In genomic region chr13:81760316-81760715, GRCh38 we compare ENCODE assay signal across 29 cellular contexts.
"Had no signal": no experiment of that assay in that cellular context is flagged by ENCODE, and none has a peak within 500 bp of the region (broad histone marks: within the 10 kb centered on the region; RNA-seq: fewer than 3 reads in every experiment).

No MANE protein-coding gene starts in this region.

- H3K4me3 ChIP-seq: SJSA1 had no signal

- H3K9me3 ChIP-seq: SJSA1 had no signal

- H3K27ac ChIP-seq: brain microvascular endothelial cell, SJSA1 had no signal

- H3K27me3 ChIP-seq: brain microvascular endothelial cell, SJSA1 had no signal

- DNase-seq: activated B cell treated with CpG ODN at 0.5 μM for 24 hours; activated CD4-positive, alpha-beta T cell treated with anti-CD3 and anti-CD28 coated beads for 1 hour; activated CD4-positive, alpha-beta T cell treated with anti-CD3 and anti-CD28 coated beads, Interleukin-2, amount 10 ng/mL, durations not matched to agents 24 days and 14 days; activated CD4-positive, alpha-beta T cell treated with anti-CD3 and anti-CD28 coated beads, Interleukin-2, amount 50 U/mL, for 48 hours; activated CD8-positive, alpha-beta memory T cell treated with anti-CD3 and anti-CD28 coated beads, Interleukin-2, amount 10 ng/mL, durations not matched to agents 7 days and 5 days; activated effector memory CD4-positive, alpha-beta T cell treated with Interleukin-2 at 50 U/mL for 16 hours; activated naive CD4-positive, alpha-beta T cell; activated naive CD8-positive, alpha-beta T cell treated with anti-CD3 and anti-CD28 coated beads, Interleukin-2, amount 50 U/mL, for 24 hours; activated T-cell treated with anti-CD3 and anti-CD28 coated beads, Interleukin-2, amount 50 U/mL, for 24 hours; amygdala; brain microvascular endothelial cell; cerebellar nuclear complex; KG1; MV-4-11; NCI-H1092 treated with DMSO at 0.1 percent for 48 hours; NCI-H1417 treated with DMSO at 0.1 percent for 48 hours; NCI-H1694 treated with DMSO at 0.1 percent for 48 hours; NCI-H2029 treated with DMSO at 0.1 percent for 48 hours; NCI-H345; NCI-H510A; NCI-H526 treated with DMSO at 0.1 percent for 48 hours; NCI-H82; SHP77; T-helper 2 cell; T1000 had no signal

- H3K4me1 Mint-ChIP-seq: activated B cell treated with CpG ODN at 0.5 μM for 24 hours; activated CD4-positive, alpha-beta T cell treated with anti-CD3 and anti-CD28 coated beads, Interleukin-2, amount 10 ng/mL, durations not matched to agents 24 days and 14 days; activated CD8-positive, alpha-beta memory T cell treated with anti-CD3 and anti-CD28 coated beads, Interleukin-2, amount 10 ng/mL, durations not matched to agents 7 days and 5 days; activated naive CD4-positive, alpha-beta T cell treated with anti-CD3 and anti-CD28 coated beads, Interleukin-2, amount 50 U/mL, for 24 hours; activated naive CD8-positive, alpha-beta T cell treated with anti-CD3 and anti-CD28 coated beads, Interleukin-2, amount 50 U/mL, for 24 hours had no signal

- H3K4me3 Mint-ChIP-seq: activated B cell treated with CpG ODN at 0.5 μM for 24 hours; activated CD4-positive, alpha-beta T cell treated with anti-CD3 and anti-CD28 coated beads, Interleukin-2, amount 10 ng/mL, durations not matched to agents 24 days and 14 days; activated CD8-positive, alpha-beta memory T cell treated with anti-CD3 and anti-CD28 coated beads, Interleukin-2, amount 10 ng/mL, durations not matched to agents 7 days and 5 days; activated naive CD4-positive, alpha-beta T cell treated with anti-CD3 and anti-CD28 coated beads, Interleukin-2, amount 50 U/mL, for 24 hours; activated naive CD8-positive, alpha-beta T cell treated with anti-CD3 and anti-CD28 coated beads, Interleukin-2, amount 50 U/mL, for 24 hours; activated T-cell treated with anti-CD3 and anti-CD28 coated beads, Interleukin-2, amount 50 U/mL, for 24 hours; activated T-helper 1 cell treated with anti-CD3 and anti-CD28 coated beads, Interleukin-12 subunit alpha, Interleukin-12 subunit beta, Interleukin-2, Interleukin-4 antibody, amounts not matched to agents 30 ng/mL and 10 ng/mL and 1 ng/mL, durations not matched to agents 14 hours and 24 hours and 36 hours had no signal

- ATAC-seq: activated CD8-positive, alpha-beta memory T cell treated with anti-CD3 and anti-CD28 coated beads, Interleukin-2, amount 10 ng/mL, durations not matched to agents 7 days and 5 days; activated naive CD8-positive, alpha-beta T cell treated with anti-CD3 and anti-CD28 coated beads, Interleukin-2, amount 50 U/mL, for 24 hours; SK-N-SH treated with all-trans-retinoic acid at 6 μM for 48 hours had no signal

- H3K36me3 Mint-ChIP-seq: activated CD8-positive, alpha-beta memory T cell treated with anti-CD3 and anti-CD28 coated beads, Interleukin-2, amount 10 ng/mL, durations not matched to agents 7 days and 5 days; activated naive CD4-positive, alpha-beta T cell treated with anti-CD3 and anti-CD28 coated beads, Interleukin-2, amount 50 U/mL, for 24 hours had no signal

- H3K27ac Mint-ChIP-seq: activated B cell treated with CpG ODN at 0.5 μM for 24 hours; activated CD4-positive, alpha-beta T cell treated with anti-CD3 and anti-CD28 coated beads, Interleukin-2, amount 10 ng/mL, durations not matched to agents 24 days and 14 days; activated CD8-positive, alpha-beta memory T cell treated with anti-CD3 and anti-CD28 coated beads, Interleukin-2, amount 10 ng/mL, durations not matched to agents 7 days and 5 days; activated naive CD4-positive, alpha-beta T cell treated with anti-CD3 and anti-CD28 coated beads, Interleukin-2, amount 50 U/mL, for 24 hours; activated naive CD8-positive, alpha-beta T cell treated with anti-CD3 and anti-CD28 coated beads, Interleukin-2, amount 50 U/mL, for 24 hours; activated T-cell treated with anti-CD3 and anti-CD28 coated beads, Interleukin-2, amount 50 U/mL, for 24 hours; activated T-helper 1 cell treated with anti-CD3 and anti-CD28 coated beads, Interleukin-12 subunit alpha, Interleukin-12 subunit beta, Interleukin-2, Interleukin-4 antibody, amounts not matched to agents 30 ng/mL and 10 ng/mL and 1 ng/mL, durations not matched to agents 14 hours and 24 hours and 36 hours had no signal

- H3K36me3 ChIP-seq: brain microvascular endothelial cell, SJSA1 had no signal

- H3K27me3 Mint-ChIP-seq: activated B cell treated with CpG ODN at 0.5 μM for 24 hours; activated CD4-positive, alpha-beta T cell treated with anti-CD3 and anti-CD28 coated beads, Interleukin-2, amount 10 ng/mL, durations not matched to agents 24 days and 14 days; activated CD8-positive, alpha-beta memory T cell treated with anti-CD3 and anti-CD28 coated beads, Interleukin-2, amount 10 ng/mL, durations not matched to agents 7 days and 5 days; activated naive CD4-positive, alpha-beta T cell treated with anti-CD3 and anti-CD28 coated beads, Interleukin-2, amount 50 U/mL, for 24 hours; activated naive CD8-positive, alpha-beta T cell treated with anti-CD3 and anti-CD28 coated beads, Interleukin-2, amount 50 U/mL, for 24 hours; activated T-cell treated with anti-CD3 and anti-CD28 coated beads, Interleukin-2, amount 50 U/mL, for 24 hours had no signal

- H3K4me1 ChIP-seq: SJSA1 had no signal
